Comparison of ENCODE assay signal across 21 cellular contexts in the genomic region with DNA sequence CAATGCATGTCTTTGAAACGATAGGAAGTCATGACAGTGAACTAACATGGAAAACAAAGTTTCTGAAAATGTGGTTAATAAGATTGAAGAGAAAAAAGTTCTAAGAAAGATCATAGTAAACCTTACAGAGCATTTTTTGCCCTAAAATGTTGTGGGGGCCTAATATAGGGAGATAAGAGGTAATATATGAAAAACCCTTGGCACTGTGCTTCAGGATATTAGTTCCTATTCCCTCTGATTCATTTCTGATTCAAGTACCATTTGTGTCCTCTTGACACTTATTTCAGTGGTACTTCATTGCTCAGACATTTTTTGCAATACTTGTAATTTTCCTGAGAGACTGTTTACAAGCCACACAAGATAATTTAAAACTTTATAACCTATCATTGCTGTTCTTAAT.
"Had no signal": no experiment of that assay in that cellular context is flagged by ENCODE, and none has a peak within 500 bp of the region (broad histone marks: within the 10 kb centered on the region; RNA-seq: fewer than 3 reads in every experiment).

No MANE protein-coding gene starts in this region.

- H3K27me3 Mint-ChIP-seq: T-cell had no signal

- H3K27me3 ChIP-seq: MG63 had no signal

- H3K9ac ChIP-seq: SK-N-SH had no signal

- H3K27ac Mint-ChIP-seq: T-cell had no signal

- ATAC-seq: T-cell had no signal

- DNase-seq: Karpas-422, KG1, MG63, NCI-H1092, NCI-H1105 treated with DMSO at 0.1 percent for 48 hours, NCI-H1417 treated with DMSO at 0.1 percent for 48 hours, NCI-H187, NCI-H2029, NCI-H2081 treated with DMSO at 0.1 percent for 48 hours, NCI-H2171, NCI-H226, NCI-H446, NCI-H510A, NCI-H524 treated with DMSO at 0.1 percent for 48 hours, NCI-H69, NCI-H774, Right ventricle myocardium superior, RPMI8226, SK-N-SH, SW 1271, T-cell had no signal

- H3K9me3 ChIP-seq: MG63, SK-N-SH had no signal

- H3K4me1 Mint-ChIP-seq: T-cell had no signal

- H3K4me2 ChIP-seq: SK-N-SH had no signal

- H3K36me3 ChIP-seq: MG63 had no signal

- H3K4me3 ChIP-seq: MG63 had no signal

- H3K4me3 Mint-ChIP-seq: T-cell had no signal

- H3K9me3 Mint-ChIP-seq: T-cell had no signal
